Comparison of ENCODE assay signal across 28 cellular contexts in the genomic region with DNA sequence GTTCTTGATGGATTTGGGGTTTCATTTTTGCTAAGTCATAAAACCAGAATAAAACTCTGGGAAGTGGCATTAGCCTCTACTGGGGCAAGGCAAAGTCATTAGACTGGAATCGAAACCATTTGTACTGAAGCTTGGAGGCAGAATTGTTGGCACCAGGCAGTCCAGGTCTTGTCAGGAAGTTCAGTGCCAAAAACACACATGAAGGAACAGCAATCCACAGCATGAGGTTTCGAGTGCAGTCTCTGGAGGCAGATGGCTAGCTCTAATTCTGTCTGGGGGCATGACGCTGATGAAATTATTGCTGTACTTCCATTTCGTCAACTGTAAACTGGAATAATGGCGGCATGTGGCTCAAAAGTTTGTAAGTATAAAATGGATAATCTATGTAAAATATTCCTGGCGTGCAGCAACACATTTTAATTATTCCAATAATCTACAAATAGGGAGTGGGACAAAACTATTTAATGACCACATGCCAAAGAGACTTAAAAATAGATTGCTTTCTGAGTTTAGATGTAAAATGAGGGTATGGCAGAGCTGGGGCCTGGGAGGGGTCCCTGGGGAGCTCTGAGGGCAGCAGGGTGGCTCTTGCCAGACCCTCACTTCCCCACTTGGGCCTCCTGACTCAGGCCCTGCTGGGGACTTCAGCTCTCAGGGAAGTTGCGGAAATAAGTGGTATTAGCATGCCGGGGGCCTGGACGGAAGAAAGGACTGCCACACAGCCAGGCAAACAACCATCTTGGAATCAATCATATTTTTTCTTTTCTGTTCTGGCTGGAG. TPM values are rescaled to one million over a fixed set of nuclear protein-coding genes. Genes with fewer than 3 reads are reported as not detected.
DNase-seq lines count a peak whose midpoint lies in the region; ATAC-seq and TF ChIP-seq lines count a peak whose summit lies in the region.
"Had no signal": no experiment of that assay in that cellular context is flagged by ENCODE, and none has a peak within 500 bp of the region (broad histone marks: within the 10 kb centered on the region; RNA-seq: fewer than 3 reads in every experiment).

No MANE protein-coding gene starts in this region.

- H3K9me3 ChIP-seq in gastrocnemius medialis = no peaks in the 10 kb centered on the region
- no peaks in the 10 kb centered on the region for H3K9me3 ChIP-seq in SJCRH30 (replicated peaks)
- no peaks in the 10 kb centered on the region for H3K9me3 ChIP-seq in suprapubic skin
- H3K9me3 ChIP-seq: BE2C, SJSA1 had no signal

- peak overlapping the region; percentile 74 to 85 (median 78) for H3K27ac ChIP-seq in gastrocnemius medialis
- H3K27ac ChIP-seq in SJCRH30 = no peak overlapping the region
- H3K27ac ChIP-seq in suprapubic skin = no peak overlapping the region
- H3K27ac ChIP-seq: 22Rv1, KMS-11, SJSA1 had no signal

- WGBS in suprapubic skin = 71% methylated on average over 9 of the region's 9 CpGs

- DNase-seq in DMS 273 (lab: John Stamatoyannopoulos, UW; ENCODE audit: unreplicated experiment) (peak; percentile 4), DMS 273 treated with DMSO at 0.1 percent for 48 hours (lab: John Stamatoyannopoulos, UW) (no peak), G401 (ENCODE audit: low spot score) (peak; percentile 76), left lobe of liver (ENCODE audit: low spot score) (no peak), gastrocnemius medialis (peak in 1 of 2 donors; percentile 41), SJCRH30 (no peak), NCI-H226 (no peak), suprapubic skin (ENCODE audit: low spot score in 2 of 2) (no peak)
- DNase-seq: BE2C; CD4-positive, CD25-positive, alpha-beta regulatory T cell; DMS53; H9; MM.1S; NCI-H1048; NCI-H1417; NCI-H187; NCI-H2081 treated with DMSO at 0.1 percent for 48 hours; NCI-H2171; NCI-H345; NCI-H524 treated with DMSO at 0.1 percent for 48 hours; NCI-H774; NK-92 treated with Interleukin-12 subunit alpha and Interleukin-12 subunit beta, amount 100 ng/mL, for 24 hours; PC-3 had no signal

- no peak for TF ChIP-seq CTCF in gastrocnemius medialis (IDR thresholded peaks at IDR 0.05 in 4 of 5, conservative IDR thresholded peaks at IDR 0.05 in 1 of 5)
- no peak for TF ChIP-seq CTCF in suprapubic skin (IDR thresholded peaks at IDR 0.05)

- no peaks in the 10 kb centered on the region for H3K27me3 ChIP-seq in gastrocnemius medialis
- no peaks in the 10 kb centered on the region for H3K27me3 ChIP-seq in SJCRH30
- no peaks in the 10 kb centered on the region for H3K27me3 ChIP-seq in suprapubic skin
- H3K27me3 ChIP-seq: BE2C, SJSA1 had no signal

- H3K36me3 ChIP-seq in gastrocnemius medialis (peaks cover 0 to 32% of the 10 kb centered on the region in 2 donors), SJCRH30 (no peaks in the 10 kb centered on the region), suprapubic skin (peaks cover 29% of the 10 kb centered on the region)

- in situ Hi-C loops in G401 (cut with HindIII; ENCODE audit: low sequenced_read_pairs) = no loop called here
- in situ Hi-C loops in gastrocnemius medialis (cut with MboI; ENCODE audit: low sequenced_read_pairs in 4 of 4) = loop anchor here in 2 of 4 donors (10.0 to 25.0 kb wide), 2 partner anchors 62 to 385 kb away; a partner anchor contains a TSS

- no peak for TF ChIP-seq EP300 in suprapubic skin (IDR thresholded peaks at IDR 0.05)

- intact Hi-C loops in gastrocnemius medialis (cut with DNase I; ENCODE audit: low total_unique reads) = loop anchor here (5.0 kb wide), 1 partner anchor 40 kb away; no protein-coding TSS in a partner anchor

- ATAC-seq in left lobe of liver (peak; percentile 3), gastrocnemius medialis (peak in 1 of 2 donors; percentile 14)
- ATAC-seq: GM12878, GM23338, PC-3 had no signal

- peaks cover 45 to 54% of the 10 kb centered on the region in 2 donors for H3K4me1 ChIP-seq in gastrocnemius medialis
- H3K4me1 ChIP-seq in SJCRH30 = peaks cover 14% of the 10 kb centered on the region
- H3K4me1 ChIP-seq in suprapubic skin = peaks cover 48% of the 10 kb centered on the region
- H3K4me1 ChIP-seq: BE2C had no signal

- TF ChIP-seq POLR2A in gastrocnemius medialis (IDR thresholded peaks at IDR 0.05) = no peak
- no peak for TF ChIP-seq POLR2A in suprapubic skin (IDR thresholded peaks at IDR 0.05)

- H3K4me3 ChIP-seq in gastrocnemius medialis = no peak overlapping the region
- H3K4me3 ChIP-seq in SJCRH30 = no peak overlapping the region
- H3K4me3 ChIP-seq in suprapubic skin = no peak overlapping the region
- H3K4me3 ChIP-seq: GM12878, GM23338, SJSA1 had no signal

RNA-seq across cellular contexts. Expression of a gene that starts 18.8 kb away (rescaled TPM):
- total RNA-seq in G401 (2014; rRNA removed; shearing (Covaris generic)) = 52.7 and 56.0 TPM in 2 replicates
- total RNA-seq in left lobe of liver (1.6 TPM), gastrocnemius medialis (1 to 10 TPM in 2 of 4 donors, under 1 TPM in 1, not detected in 1; 0.75 to 2.7 (median 2.2) TPM), suprapubic skin (10 to 100 TPM in 2 of 4 donors, 1 to 10 TPM in 2; 5.4 to 29.8 (median 9.4) TPM)
- total RNA-seq in SJCRH30 (2014; rRNA removed; shearing (Covaris generic)) = 52.7 and 59.4 TPM in 2 replicates

Comparison
In these comparisons a context has a peak if more than half of its experiments do, and no peak if none do; other contexts are left out.
1. DNase-seq: peak in DMS 273 (single experiment) and G401 (single experiment); none in DMS 273 treated with DMSO at 0.1 percent for 48 hours (single experiment), left lobe of liver (single experiment), SJCRH30 (0 of 2), NCI-H226 (single experiment) and suprapubic skin (0 of 2).
2. H3K27ac ChIP-seq: peak in gastrocnemius medialis (4 of 4); none in SJCRH30 (single experiment) and suprapubic skin (single experiment).